Comparison of ENCODE assay signal across 1 cellular context in the genomic region with DNA sequence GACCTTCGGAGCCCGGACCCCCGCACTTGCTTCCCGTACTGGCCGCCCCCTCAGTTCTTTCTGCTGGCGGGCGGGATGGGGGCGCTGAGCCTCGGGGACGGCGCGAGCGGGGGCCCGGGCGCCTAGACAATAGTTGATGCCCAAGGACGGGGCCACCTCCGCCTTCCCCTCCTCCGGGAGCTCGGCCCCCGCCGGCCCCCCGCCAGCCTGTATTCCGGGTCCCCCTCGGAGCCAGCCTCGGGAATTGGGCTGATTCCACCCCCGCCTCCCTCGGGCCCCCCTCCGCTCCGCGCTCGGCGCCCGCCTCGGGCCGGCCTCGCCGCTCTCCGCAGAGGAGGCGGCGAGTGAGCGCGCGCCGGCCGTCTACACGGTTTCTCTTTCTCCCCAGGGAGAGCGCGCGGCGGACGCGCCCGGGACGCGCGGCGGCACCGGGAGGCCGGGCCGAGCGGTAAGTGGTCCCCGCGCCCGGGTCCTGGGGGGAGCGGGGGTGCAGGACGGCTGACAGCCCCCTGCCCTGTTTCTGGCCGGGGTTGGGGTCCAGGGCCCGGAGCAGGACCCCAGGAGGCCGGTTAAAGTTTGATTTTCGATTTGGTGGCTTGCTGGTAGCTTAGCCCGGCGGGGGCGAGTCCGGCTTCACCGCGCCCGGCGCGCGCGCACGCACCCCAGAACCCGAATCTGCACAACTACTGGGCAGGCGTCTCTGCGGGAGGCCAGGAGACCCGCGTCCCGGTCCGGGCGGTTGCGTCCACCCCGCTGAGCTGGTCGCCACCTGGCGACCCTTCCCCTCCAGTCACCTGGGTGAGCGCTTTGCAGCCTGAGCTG.
TF ChIP-seq lines count a peak whose summit lies in the region.

No MANE protein-coding gene starts in this region.

TF ChIP-seq in WTC11, 78 proteins besides CTCF, POLR2A, EP300 and RAD21 (continued from another document):
- TF ChIP-seq, protein P1, sequence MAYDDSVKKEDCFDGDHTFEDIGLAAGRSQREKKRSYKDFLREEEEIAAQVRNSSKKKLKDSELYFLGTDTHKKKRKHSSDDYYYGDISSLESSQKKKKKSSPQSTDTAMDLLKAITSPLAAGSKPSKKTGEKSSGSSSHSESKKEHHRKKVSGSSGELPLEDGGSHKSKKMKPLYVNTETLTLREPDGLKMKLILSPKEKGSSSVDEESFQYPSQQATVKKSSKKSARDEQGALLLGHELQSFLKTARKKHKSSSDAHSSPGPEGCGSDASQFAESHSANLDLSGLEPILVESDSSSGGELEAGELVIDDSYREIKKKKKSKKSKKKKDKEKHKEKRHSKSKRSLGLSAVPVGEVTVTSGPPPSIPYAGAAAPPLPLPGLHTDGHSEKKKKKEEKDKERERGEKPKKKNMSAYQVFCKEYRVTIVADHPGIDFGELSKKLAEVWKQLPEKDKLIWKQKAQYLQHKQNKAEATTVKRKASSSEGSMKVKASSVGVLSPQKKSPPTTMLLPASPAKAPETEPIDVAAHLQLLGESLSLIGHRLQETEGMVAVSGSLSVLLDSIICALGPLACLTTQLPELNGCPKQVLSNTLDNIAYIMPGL (CRISPR knock-in tag; IDR thresholded peaks at IDR 0.05) = peak; percentile 77; the same call in 1 of the 2 replicates
- TF ChIP-seq, protein P2, sequence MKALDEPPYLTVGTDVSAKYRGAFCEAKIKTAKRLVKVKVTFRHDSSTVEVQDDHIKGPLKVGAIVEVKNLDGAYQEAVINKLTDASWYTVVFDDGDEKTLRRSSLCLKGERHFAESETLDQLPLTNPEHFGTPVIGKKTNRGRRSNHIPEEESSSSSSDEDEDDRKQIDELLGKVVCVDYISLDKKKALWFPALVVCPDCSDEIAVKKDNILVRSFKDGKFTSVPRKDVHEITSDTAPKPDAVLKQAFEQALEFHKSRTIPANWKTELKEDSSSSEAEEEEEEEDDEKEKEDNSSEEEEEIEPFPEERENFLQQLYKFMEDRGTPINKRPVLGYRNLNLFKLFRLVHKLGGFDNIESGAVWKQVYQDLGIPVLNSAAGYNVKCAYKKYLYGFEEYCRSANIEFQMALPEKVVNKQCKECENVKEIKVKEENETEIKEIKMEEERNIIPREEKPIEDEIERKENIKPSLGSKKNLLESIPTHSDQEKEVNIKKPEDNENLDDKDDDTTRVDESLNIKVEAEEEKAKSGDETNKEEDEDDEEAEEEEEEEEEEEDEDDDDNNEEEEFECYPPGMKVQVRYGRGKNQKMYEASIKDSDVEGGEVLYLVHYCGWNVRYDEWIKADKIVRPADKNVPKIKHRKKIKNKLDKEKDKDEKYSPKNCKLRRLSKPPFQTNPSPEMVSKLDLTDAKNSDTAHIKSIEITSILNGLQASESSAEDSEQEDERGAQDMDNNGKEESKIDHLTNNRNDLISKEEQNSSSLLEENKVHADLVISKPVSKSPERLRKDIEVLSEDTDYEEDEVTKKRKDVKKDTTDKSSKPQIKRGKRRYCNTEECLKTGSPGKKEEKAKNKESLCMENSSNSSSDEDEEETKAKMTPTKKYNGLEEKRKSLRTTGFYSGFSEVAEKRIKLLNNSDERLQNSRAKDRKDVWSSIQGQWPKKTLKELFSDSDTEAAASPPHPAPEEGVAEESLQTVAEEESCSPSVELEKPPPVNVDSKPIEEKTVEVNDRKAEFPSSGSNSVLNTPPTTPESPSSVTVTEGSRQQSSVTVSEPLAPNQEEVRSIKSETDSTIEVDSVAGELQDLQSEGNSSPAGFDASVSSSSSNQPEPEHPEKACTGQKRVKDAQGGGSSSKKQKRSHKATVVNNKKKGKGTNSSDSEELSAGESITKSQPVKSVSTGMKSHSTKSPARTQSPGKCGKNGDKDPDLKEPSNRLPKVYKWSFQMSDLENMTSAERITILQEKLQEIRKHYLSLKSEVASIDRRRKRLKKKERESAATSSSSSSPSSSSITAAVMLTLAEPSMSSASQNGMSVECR (CRISPR knock-in tag; IDR thresholded peaks at IDR 0.05; ENCODE audit: borderline replicate concordance) = no peak
- TF ChIP-seq, protein P3, sequence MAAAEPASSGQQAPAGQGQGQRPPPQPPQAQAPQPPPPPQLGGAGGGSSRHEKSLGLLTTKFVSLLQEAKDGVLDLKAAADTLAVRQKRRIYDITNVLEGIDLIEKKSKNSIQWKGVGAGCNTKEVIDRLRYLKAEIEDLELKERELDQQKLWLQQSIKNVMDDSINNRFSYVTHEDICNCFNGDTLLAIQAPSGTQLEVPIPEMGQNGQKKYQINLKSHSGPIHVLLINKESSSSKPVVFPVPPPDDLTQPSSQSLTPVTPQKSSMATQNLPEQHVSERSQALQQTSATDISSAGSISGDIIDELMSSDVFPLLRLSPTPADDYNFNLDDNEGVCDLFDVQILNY (CRISPR knock-in tag; IDR thresholded peaks at IDR 0.05) = 0 out of 2 replicates have a peak, but pooled peaks have one; percentile 16
- TF ChIP-seq FOXK1 (CRISPR knock-in tag; IDR thresholded peaks at IDR 0.05) (peak; percentile 49; the same call in 1 of the 2 replicates), IRF2 (CRISPR knock-in tag; IDR thresholded peaks at IDR 0.05; ENCODE audit: borderline replicate concordance, low read depth) (0 out of 2 replicates have a peak, but pooled peaks have one; percentile 31), GTF2I (CRISPR knock-in tag; conservative IDR thresholded peaks at IDR 0.05) (no peak), FOXJ3 (CRISPR knock-in tag; IDR thresholded peaks at IDR 0.05; ENCODE audit: borderline replicate concordance) (no peak), KAT7 (CRISPR knock-in tag; IDR thresholded peaks at IDR 0.05; ENCODE audit: borderline replicate concordance) (0 out of 2 replicates have a peak, but pooled peaks have one; percentile 87), JUN (CRISPR knock-in tag; IDR thresholded peaks at IDR 0.05) (no peak), EMX1 (CRISPR knock-in tag; IDR thresholded peaks at IDR 0.05) (no peak)
- TF ChIP-seq, protein P4, sequence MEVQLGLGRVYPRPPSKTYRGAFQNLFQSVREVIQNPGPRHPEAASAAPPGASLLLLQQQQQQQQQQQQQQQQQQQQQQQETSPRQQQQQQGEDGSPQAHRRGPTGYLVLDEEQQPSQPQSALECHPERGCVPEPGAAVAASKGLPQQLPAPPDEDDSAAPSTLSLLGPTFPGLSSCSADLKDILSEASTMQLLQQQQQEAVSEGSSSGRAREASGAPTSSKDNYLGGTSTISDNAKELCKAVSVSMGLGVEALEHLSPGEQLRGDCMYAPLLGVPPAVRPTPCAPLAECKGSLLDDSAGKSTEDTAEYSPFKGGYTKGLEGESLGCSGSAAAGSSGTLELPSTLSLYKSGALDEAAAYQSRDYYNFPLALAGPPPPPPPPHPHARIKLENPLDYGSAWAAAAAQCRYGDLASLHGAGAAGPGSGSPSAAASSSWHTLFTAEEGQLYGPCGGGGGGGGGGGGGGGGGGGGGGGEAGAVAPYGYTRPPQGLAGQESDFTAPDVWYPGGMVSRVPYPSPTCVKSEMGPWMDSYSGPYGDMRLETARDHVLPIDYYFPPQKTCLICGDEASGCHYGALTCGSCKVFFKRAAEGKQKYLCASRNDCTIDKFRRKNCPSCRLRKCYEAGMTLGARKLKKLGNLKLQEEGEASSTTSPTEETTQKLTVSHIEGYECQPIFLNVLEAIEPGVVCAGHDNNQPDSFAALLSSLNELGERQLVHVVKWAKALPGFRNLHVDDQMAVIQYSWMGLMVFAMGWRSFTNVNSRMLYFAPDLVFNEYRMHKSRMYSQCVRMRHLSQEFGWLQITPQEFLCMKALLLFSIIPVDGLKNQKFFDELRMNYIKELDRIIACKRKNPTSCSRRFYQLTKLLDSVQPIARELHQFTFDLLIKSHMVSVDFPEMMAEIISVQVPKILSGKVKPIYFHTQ (CRISPR knock-in tag; IDR thresholded peaks at IDR 0.05) = no peak
- TF ChIP-seq, protein P5, sequence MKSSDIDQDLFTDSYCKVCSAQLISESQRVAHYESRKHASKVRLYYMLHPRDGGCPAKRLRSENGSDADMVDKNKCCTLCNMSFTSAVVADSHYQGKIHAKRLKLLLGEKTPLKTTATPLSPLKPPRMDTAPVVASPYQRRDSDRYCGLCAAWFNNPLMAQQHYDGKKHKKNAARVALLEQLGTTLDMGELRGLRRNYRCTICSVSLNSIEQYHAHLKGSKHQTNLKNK (CRISPR knock-in tag; IDR thresholded peaks at IDR 0.05) = no peak
- TF ChIP-seq, protein P6, sequence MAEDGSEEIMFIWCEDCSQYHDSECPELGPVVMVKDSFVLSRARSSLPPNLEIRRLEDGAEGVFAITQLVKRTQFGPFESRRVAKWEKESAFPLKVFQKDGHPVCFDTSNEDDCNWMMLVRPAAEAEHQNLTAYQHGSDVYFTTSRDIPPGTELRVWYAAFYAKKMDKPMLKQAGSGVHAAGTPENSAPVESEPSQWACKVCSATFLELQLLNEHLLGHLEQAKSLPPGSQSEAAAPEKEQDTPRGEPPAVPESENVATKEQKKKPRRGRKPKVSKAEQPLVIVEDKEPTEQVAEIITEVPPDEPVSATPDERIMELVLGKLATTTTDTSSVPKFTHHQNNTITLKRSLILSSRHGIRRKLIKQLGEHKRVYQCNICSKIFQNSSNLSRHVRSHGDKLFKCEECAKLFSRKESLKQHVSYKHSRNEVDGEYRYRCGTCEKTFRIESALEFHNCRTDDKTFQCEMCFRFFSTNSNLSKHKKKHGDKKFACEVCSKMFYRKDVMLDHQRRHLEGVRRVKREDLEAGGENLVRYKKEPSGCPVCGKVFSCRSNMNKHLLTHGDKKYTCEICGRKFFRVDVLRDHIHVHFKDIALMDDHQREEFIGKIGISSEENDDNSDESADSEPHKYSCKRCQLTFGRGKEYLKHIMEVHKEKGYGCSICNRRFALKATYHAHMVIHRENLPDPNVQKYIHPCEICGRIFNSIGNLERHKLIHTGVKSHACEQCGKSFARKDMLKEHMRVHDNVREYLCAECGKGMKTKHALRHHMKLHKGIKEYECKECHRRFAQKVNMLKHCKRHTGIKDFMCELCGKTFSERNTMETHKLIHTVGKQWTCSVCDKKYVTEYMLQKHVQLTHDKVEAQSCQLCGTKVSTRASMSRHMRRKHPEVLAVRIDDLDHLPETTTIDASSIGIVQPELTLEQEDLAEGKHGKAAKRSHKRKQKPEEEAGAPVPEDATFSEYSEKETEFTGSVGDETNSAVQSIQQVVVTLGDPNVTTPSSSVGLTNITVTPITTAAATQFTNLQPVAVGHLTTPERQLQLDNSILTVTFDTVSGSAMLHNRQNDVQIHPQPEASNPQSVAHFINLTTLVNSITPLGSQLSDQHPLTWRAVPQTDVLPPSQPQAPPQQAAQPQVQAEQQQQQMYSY (CRISPR knock-in tag; IDR thresholded peaks at IDR 0.05) = no peak
